10 cellular contexts compared by ENCODE assay signal in genomic region chr4:97153042-97153441, GRCh38.
DNase-seq lines count a peak whose midpoint lies in the region; ATAC-seq and TF ChIP-seq lines count a peak whose summit lies in the region.
"Had no signal": no experiment of that assay in that cellular context is flagged by ENCODE, and none has a peak within 500 bp of the region (broad histone marks: within the 10 kb centered on the region; RNA-seq: fewer than 3 reads in every experiment).

No MANE protein-coding gene starts in this region.

- TF ChIP-seq CTCF in colonic mucosa (IDR thresholded peaks at IDR 0.05): peak; percentile 31

- DNase-seq in NCI-H1417 (lab: John Stamatoyannopoulos, UW): peak in 2 of 3 experiments; percentile 27 to 57
- DNase-seq in NCI-H1417 treated with DMSO at 0.1 percent for 48 hours (lab: John Stamatoyannopoulos, UW): no peak
- peak; percentile 58 for DNase-seq in NCI-H748 (lab: John Stamatoyannopoulos, UW; ENCODE audit: unreplicated experiment)
- DNase-seq in colonic mucosa: no peak
- peak; percentile 20 for DNase-seq in pons (ENCODE audit: low spot score)
- DNase-seq in posterior cingulate gyrus: no peak
- no peak for DNase-seq in SW480 (ENCODE audit: low spot score)
- DNase-seq: natural killer cell had no signal

- intact Hi-C loops in colonic mucosa (cut with DNase I) (no loop called here), posterior cingulate gyrus (cut with DNase I) (no loop called here)

- H3K4me1 ChIP-seq in colonic mucosa: no peaks in the 10 kb centered on the region

- no peak overlapping the region for H3K27ac ChIP-seq in colonic mucosa

- H3K36me3 ChIP-seq in colonic mucosa: no peaks in the 10 kb centered on the region

- no peak for ATAC-seq in HG03108 (IDR thresholded peaks at IDR 0.05; ENCODE audit: unreplicated experiment)
- ATAC-seq: activated T-helper 17 cell treated with anti-CD3 and anti-CD28 coated beads, Interleukin-2, amount 50 U/mL, for 72 hours; natural killer cell had no signal

- H3K27me3 ChIP-seq in colonic mucosa: no peaks in the 10 kb centered on the region

- no peak overlapping the region for H3K9ac ChIP-seq in colonic mucosa (ENCODE audit: low read depth in 2 of 2, low read length in 2 of 2)

- no peaks in the 10 kb centered on the region for H3K9me3 ChIP-seq in colonic mucosa

- H3K4me3 ChIP-seq in colonic mucosa: no peak overlapping the region

Comparison
In these comparisons a context has a peak if more than half of its experiments do, and no peak if none do; other contexts are left out.
1. DNase-seq: peak in NCI-H1417 (2 of 3), NCI-H748 (single experiment) and pons (single experiment); none in NCI-H1417 treated with DMSO at 0.1 percent for 48 hours (single experiment), colonic mucosa (single experiment), posterior cingulate gyrus (0 of 10) and SW480 (single experiment).